ENCODE assay signal across 8 cellular contexts in genomic region chr19:2785244-2786000, GRCh38. TPM values are rescaled to one million over a fixed set of nuclear protein-coding genes. Genes with fewer than 3 reads are reported as not detected.
DNase-seq lines count a peak whose midpoint lies in the region; ATAC-seq and TF ChIP-seq lines count a peak whose summit lies in the region.

Gene THOP1, plus strand, starts transcription at chr19:2785503. Its CDS starts 160 bp downstream, at chr19:2785663.

- H3K27ac ChIP-seq in IMR-90 (ENCODE audit: insufficient read depth, low read length): peak within 1 kb of the TSS; percentile 65; the same call in 1 of the 2 replicates

- H4K20me1 ChIP-seq in IMR-90 (ENCODE audit: insufficient read depth, low read length): peaks cover 26% of the 10 kb centered on the region

- peak; percentile 79 for TF ChIP-seq POLR2A in IMR-90 (IDR thresholded peaks at IDR 0.05; ENCODE audit: low read depth, low read length)

- peak within 1 kb of the TSS; percentile 86 for H3K23ac ChIP-seq in IMR-90 (ENCODE audit: low read depth, low read length)

- H2BK20ac ChIP-seq in IMR-90 (ENCODE audit: low read depth, low read length): no peak within 1 kb of the TSS

- peak within 1 kb of the TSS; percentile 70 for H3K4me3 ChIP-seq in IMR-90 (ENCODE audit: insufficient read depth, low read depth, low read length)

- H3K4me1 ChIP-seq in IMR-90 (ENCODE audit: control insufficient read depth, insufficient read depth, low read length): peaks cover 4% of the 10 kb centered on the region; the same call in 1 of the 2 replicates

- H3K27me3 ChIP-seq in IMR-90 (ENCODE audit: control insufficient read depth, insufficient read depth, low read length): no peaks in the 10 kb centered on the region

- H3K14ac ChIP-seq in IMR-90 (replicated peaks; ENCODE audit: low read depth, low read length): peak within 1 kb of the TSS; percentile 84; the same call in 1 of the 2 replicates

- intact Hi-C loops in IMR-90 (cut with micrococcal nuclease): no loop called here

- POLR2A ChIA-PET in IMR-90 (lab: Charles Lee; ENCODE audit: unreplicated experiment): no interaction called here

- H2AK5ac ChIP-seq in IMR-90 (ENCODE audit: low read depth, low read length): peak within 1 kb of the TSS; percentile 45; the same call in 1 of the 2 replicates

- no peak within 1 kb of the TSS for H2BK5ac ChIP-seq in IMR-90 (ENCODE audit: low read depth, low read length, poor library complexity, severe bottlenecking)

- DNase-seq in D341Med (ENCODE audit: low spot score) (peak; percentile 99), IMR-90 (peak; percentile 99), OCI-M1 (lab: John Stamatoyannopoulos, UW) (peak; percentile 98), activated T-cell treated with anti-CD3 and anti-CD28 coated beads for 24 hours (ENCODE audit: low read depth) (peak; percentile 99), epidermal melanocyte (ENCODE audit: insufficient read length, low spot score) (peak; percentile 96), middle frontal gyrus (ENCODE audit: extremely low spot score, low spot score) (peak; percentile 99)
- peak; percentile 100 for DNase-seq in stimulated activated CD8-positive, alpha-beta memory T cell treated with anti-CD3 and anti-CD28 coated beads, Interleukin-2, amount 100 ng/mL, for 48 hours (ENCODE audit: low read depth in 2 of 2)

- peak within 1 kb of the TSS; percentile 75 for H3K56ac ChIP-seq in IMR-90 (ENCODE audit: extremely low read depth, insufficient read depth, low read length)

- no peak within 1 kb of the TSS for H3K18ac ChIP-seq in IMR-90 (ENCODE audit: low read depth, low read length)

- H3K36me3 ChIP-seq in IMR-90 (ENCODE audit: control insufficient read depth, insufficient read depth, low read length): peaks cover 5% of the 10 kb centered on the region

- peak within 1 kb of the TSS; percentile 91 for H2AFZ ChIP-seq in IMR-90 (replicated peaks; ENCODE audit: low read length, poor library complexity)

- H4K8ac ChIP-seq in IMR-90 (ENCODE audit: low read depth in 2 of 2, low read length in 2 of 2): peak within 1 kb of the TSS; percentile 76 to 78; a peak in 3 of 4 replicates

- 4% methylated on average over 31 of the region's 78 CpGs; no CpG with 5 or more reads in 1 of the 2 experiments for WGBS in IMR-90 (ENCODE audit: extremely low coverage in 2 of 2, insufficient read length in 1 of 2), 2 experiments

- H2BK120ac ChIP-seq in IMR-90 (ENCODE audit: low read depth, low read length): no peak within 1 kb of the TSS

- H3K79me1 ChIP-seq in IMR-90 (ENCODE audit: low read depth in 1 of 2, low read length in 2 of 2): peaks cover 21 to 62% of the 10 kb centered on the region in 2 experiments

- peak within 1 kb of the TSS; percentile 98 for H2AK9ac ChIP-seq in IMR-90 (replicated peaks; ENCODE audit: low read depth, low read length, poor library complexity)

- peak within 1 kb of the TSS; percentile 41; the same call in 1 of the 2 replicates for H3K4ac ChIP-seq in IMR-90 (ENCODE audit: low read depth, low read length)

- ATAC-seq in GM21526 (IDR thresholded peaks at IDR 0.05; ENCODE audit: low FRiP score, unreplicated experiment) (peak; percentile 49), IMR-90 (ENCODE audit: low read depth) (peak; percentile 94)

- no peaks in the 10 kb centered on the region for H3K9me3 ChIP-seq in IMR-90 (ENCODE audit: control insufficient read depth, insufficient read depth, low read length)

- no peak for TF ChIP-seq RAD21 in IMR-90 (IDR thresholded peaks at IDR 0.05; ENCODE audit: low read length)

- in situ Hi-C loops in IMR-90 (cut with MboI; ENCODE audit: low sequenced_read_pairs): no loop called here

- no peaks in the 10 kb centered on the region; the same call in 1 of the 2 replicates for H3K9me1 ChIP-seq in IMR-90 (ENCODE audit: insufficient read depth, low read length)

- TF ChIP-seq CTCF in IMR-90 (conservative IDR thresholded peaks at IDR 0.05; ENCODE audit: low read depth, low read length): 0 out of 2 replicates have a peak, but pooled peaks have one; percentile 11

- dilution Hi-C loops in IMR-90 (cut with HindIII; ENCODE audit: low sequenced_read_pairs, unreplicated experiment): no loop called here

- no peak within 1 kb of the TSS for H4K5ac ChIP-seq in IMR-90 (ENCODE audit: low read depth, low read length)

- H4K91ac ChIP-seq in IMR-90 (ENCODE audit: insufficient read depth, low read depth, low read length): peak within 1 kb of the TSS; percentile 49

- no TSS peak for BruUV-seq in IMR-90 (replicated peaks; lab: Mats Ljungman, UMichigan)

- H3K9ac ChIP-seq in IMR-90 (ENCODE audit: low read depth, low read length): peak within 1 kb of the TSS; percentile 81

- H3K4me2 ChIP-seq in IMR-90 (ENCODE audit: low read depth, low read length): peak within 1 kb of the TSS; percentile 98

- CTCF ChIA-PET in IMR-90 (lab: Yijun Ruan, JAX): no interaction called here

- no peak within 1 kb of the TSS for H2BK15ac ChIP-seq in IMR-90 (ENCODE audit: low read depth, low read length)

TF ChIP-seq in IMR-90, 13 proteins besides CTCF, POLR2A, EP300 and RAD21:
- TF ChIP-seq MAZ (IDR thresholded peaks at IDR 0.05; ENCODE audit: borderline replicate concordance, low read depth, low read length) (peak; percentile 83), CEBPB (IDR thresholded peaks at IDR 0.05; ENCODE audit: low read depth, low read length) (0 out of 2 replicates have a peak, but pooled peaks have one; percentile 8), USF2 (IDR thresholded peaks at IDR 0.05; ENCODE audit: low read depth, low read length) (peak; percentile 46; the same call in 1 of the 2 replicates), RCOR1 (IDR thresholded peaks at IDR 0.05; ENCODE audit: insufficient replicate concordance, low read length) (no peak), SMC3 (IDR thresholded peaks at IDR 0.05; ENCODE audit: low read depth, low read length) (no peak), ELK1 (IDR thresholded peaks at IDR 0.05; ENCODE audit: borderline replicate concordance, low read depth, low read length) (no peak), MXI1 (IDR thresholded peaks at IDR 0.05; ENCODE audit: borderline replicate concordance, low read depth, low read length) (peak; percentile 93), NFE2L2 (IDR thresholded peaks at IDR 0.05; ENCODE audit: low read depth, low read length) (no peak)

RNA-seq across cellular contexts. Expression of gene THOP1, which starts in this region (rescaled TPM):
- total RNA-seq in IMR-90 (2012; rRNA removed): 57.5 and 62.8 TPM in 2 replicates
- 91.9 and 110 TPM in 2 replicates for polyA plus RNA-seq in IMR-90 (2012; rRNA removed)
- 95.4 and 118 TPM in 2 replicates for polyA plus RNA-seq in IMR-90 (2012; cell fraction: cytosol; rRNA removed)
- polyA plus RNA-seq in IMR-90 (2012; cell fraction: nucleus; rRNA removed; ENCODE audit: low replicate concordance): 119 and 345 TPM in 2 replicates

Comparison
In these comparisons a context has a peak if more than half of its experiments do, and no peak if none do; other contexts are left out.
1. Peak in every context shown above with its lines: DNase-seq, ATAC-seq, H3K4me3 ChIP-seq and H3K27ac ChIP-seq.